Comparison of ENCODE assay signal across 9 cellular contexts in the genomic region with DNA sequence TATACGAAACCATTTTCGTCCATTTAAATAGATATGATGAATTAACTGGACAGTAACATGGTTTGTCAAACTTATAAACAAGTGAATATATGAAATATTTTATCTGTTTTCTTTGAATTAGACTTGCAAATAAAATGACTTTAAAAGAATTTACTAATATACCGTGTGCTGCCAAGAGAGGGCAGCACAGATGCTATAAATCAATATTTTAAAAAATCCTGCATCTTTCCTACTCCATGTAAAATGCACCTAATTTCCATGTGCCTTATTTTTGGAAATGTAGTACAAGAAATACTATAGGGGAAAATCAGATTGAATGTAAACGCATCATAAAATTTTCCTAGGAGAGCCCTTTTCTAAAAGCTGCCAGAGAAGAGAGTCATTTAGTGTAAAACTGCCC.
DNase-seq lines count a peak whose midpoint lies in the region; ATAC-seq and TF ChIP-seq lines count a peak whose summit lies in the region.
"Had no signal": no experiment of that assay in that cellular context is flagged by ENCODE, and none has a peak within 500 bp of the region (broad histone marks: within the 10 kb centered on the region; RNA-seq: fewer than 3 reads in every experiment).

No MANE protein-coding gene starts in this region.

- TF ChIP-seq CTCF in AG10803 (conservative IDR thresholded peaks at IDR 0.05; ENCODE audit: low read length) (peak; percentile 53), H9 (conservative IDR thresholded peaks at IDR 0.05) (peak; percentile 82)

- H3K14ac ChIP-seq in H9 (ENCODE audit: insufficient read depth, low read length) = no peak overlapping the region

- no peak overlapping the region for H3K4me2 ChIP-seq in H9 (ENCODE audit: insufficient read depth, insufficient read length, low read length)

- no peak overlapping the region for H3K18ac ChIP-seq in H9 (ENCODE audit: insufficient read length, low read depth, low read length)

- H2AK5ac ChIP-seq in H9 (ENCODE audit: insufficient read length, low read length) = no peak overlapping the region

- no peak overlapping the region for H2BK15ac ChIP-seq in H9 (ENCODE audit: low read depth, low read length)

- no peaks in the 10 kb centered on the region for H3K9me3 ChIP-seq in H9 (ENCODE audit: control insufficient read depth, low read depth, low read length)

- no peak overlapping the region for H3K27ac ChIP-seq in H9 (ENCODE audit: insufficient read length, low read depth, low read length)
- H3K27ac ChIP-seq: epithelial cell of prostate had no signal

- H3K56ac ChIP-seq in H9 (ENCODE audit: insufficient read length, low read depth, low read length) = no peak overlapping the region

- H3K9ac ChIP-seq in H9 (ENCODE audit: extremely low read depth, insufficient read length, low read length) = no peak overlapping the region

- peaks cover 19 to 49% (median 40%) of the 10 kb centered on the region in 3 experiments for H3K36me3 Mint-ChIP-seq in H9 (ENCODE audit: insufficient read depth in 1 of 3, low read depth in 3 of 3)
- H3K36me3 Mint-ChIP-seq in activated naive CD8-positive, alpha-beta T cell treated with anti-CD3 and anti-CD28 coated beads for 36 hours = peaks cover 1% of the 10 kb centered on the region

- H3K27me3 Mint-ChIP-seq in H9 (ENCODE audit: low read depth) = no peaks in the 10 kb centered on the region
- no peaks in the 10 kb centered on the region for H3K27me3 Mint-ChIP-seq in activated naive CD8-positive, alpha-beta T cell treated with anti-CD3 and anti-CD28 coated beads for 36 hours

- H2BK5ac ChIP-seq in H9 (ENCODE audit: insufficient read length, low read length) = no peak overlapping the region

- H2AFZ ChIP-seq in H9 (ENCODE audit: low read length) = no peak overlapping the region

- no peak overlapping the region for H3K23ac ChIP-seq in H9 (ENCODE audit: insufficient read length, low read depth, low read length)

- no peak overlapping the region for H3K4me3 ChIP-seq in AG10803 (ENCODE audit: low read length)

- no peak overlapping the region for H3T11ph ChIP-seq in H9 (ENCODE audit: low read length)

- no peaks in the 10 kb centered on the region for H3K27me3 ChIP-seq in H9 (ENCODE audit: insufficient read depth, low read length)

- H3K4me1 Mint-ChIP-seq in H9 = no peaks in the 10 kb centered on the region
- H3K4me1 Mint-ChIP-seq in activated naive CD8-positive, alpha-beta T cell treated with anti-CD3 and anti-CD28 coated beads for 36 hours = peaks cover 1% of the 10 kb centered on the region

- H2BK12ac ChIP-seq in H9 (ENCODE audit: insufficient read length, low read depth, low read length) = no peak overlapping the region

- no peaks in the 10 kb centered on the region for H3K79me2 ChIP-seq in H9 (ENCODE audit: insufficient read depth, low read length)

- no CpG with 5 or more reads among the region's 4 CpGs for WGBS in H9 (ENCODE audit: extremely low coverage, insufficient read length, low lambda C conversion rate)

- H3K4me1 ChIP-seq in H9 (ENCODE audit: insufficient read depth, low read length) = no peaks in the 10 kb centered on the region

- H3K27ac Mint-ChIP-seq in H9 = no peak overlapping the region
- H3K27ac Mint-ChIP-seq in activated naive CD8-positive, alpha-beta T cell treated with anti-CD3 and anti-CD28 coated beads for 36 hours = no peak overlapping the region

- no peak overlapping the region for H2BK120ac ChIP-seq in H9 (ENCODE audit: low read depth, low read length, poor library complexity, severe bottlenecking)

- H3K9me3 Mint-ChIP-seq in H9 = no peaks in the 10 kb centered on the region; a peak in 1 of 5 replicates
- no peaks in the 10 kb centered on the region for H3K9me3 Mint-ChIP-seq in activated naive CD8-positive, alpha-beta T cell treated with anti-CD3 and anti-CD28 coated beads for 36 hours

- no peaks in the 10 kb centered on the region for H4K20me1 ChIP-seq in H9 (ENCODE audit: control insufficient read depth, insufficient read depth, insufficient read length)

- no peak overlapping the region for H4K5ac ChIP-seq in H9 (ENCODE audit: insufficient read length, low read depth, low read length)

- H4K91ac ChIP-seq in H9 (ENCODE audit: insufficient read length, low read depth, low read length) = no peak overlapping the region

- H4K8ac ChIP-seq in H9 (replicated peaks; ENCODE audit: insufficient read length, low read depth, low read length) = no peak overlapping the region

- no peak overlapping the region for H3K4ac ChIP-seq in H9 (ENCODE audit: low read depth, low read length)

- peak; percentile 39 for DNase-seq in AG10803 (ENCODE audit: low read depth)
- no peak for DNase-seq in H9
- peak; percentile 43 for DNase-seq in iris pigment epithelial cell (ENCODE audit: low read depth)
- DNase-seq in activated CD4-positive, CD25-positive, alpha-beta regulatory T cell (lab: John Stamatoyannopoulos, UW) = no peak
- DNase-seq in activated naive CD8-positive, alpha-beta T cell treated with anti-CD3 and anti-CD28 coated beads for 36 hours = no peak
- no peak for DNase-seq in activated T-cell treated with anti-CD3 and anti-CD28 coated beads for 4 hours
- no peak for DNase-seq in Right ventricle myocardium inferior (ENCODE audit: missing footprints)

- intact Hi-C loops in Right ventricle myocardium inferior (cut with DNase I) = loop anchor here (5.0 kb wide), 1 partner anchor 61 kb away; the partner anchor contains the start of gene PRKX

- ATAC-seq in SK-N-SH treated with all-trans-retinoic acid at 6 μM for 48 hours (peak; percentile 54; the same call in 2 of the 3 replicates), Right ventricle myocardium inferior (no peak)

- H3K4me3 Mint-ChIP-seq in H9 = no peak overlapping the region
- H3K4me3 Mint-ChIP-seq in activated naive CD8-positive, alpha-beta T cell treated with anti-CD3 and anti-CD28 coated beads for 36 hours = no peak overlapping the region

- no peaks in the 10 kb centered on the region for H3K79me1 ChIP-seq in H9 (ENCODE audit: insufficient read depth, low read depth, low read length, poor library complexity, severe bottlenecking)

- no peak overlapping the region for H2BK20ac ChIP-seq in H9 (ENCODE audit: low read depth, low read length, poor library complexity, severe bottlenecking)

- H3K23me2 ChIP-seq in H9 (ENCODE audit: insufficient read length, low read depth, low read length, poor library complexity, severe bottlenecking) = no peaks in the 10 kb centered on the region

TF ChIP-seq in SK-N-SH treated with all-trans-retinoic acid at 6 μM for 48 hours, 23 proteins besides CTCF, POLR2A, EP300 and RAD21:
- TF ChIP-seq ZNF70 (CRISPR knock-in tag; IDR thresholded peaks at IDR 0.05) (no peak), ISL1 (CRISPR knock-in tag; IDR thresholded peaks at IDR 0.05) (no peak), SNAI2 (CRISPR knock-in tag; IDR thresholded peaks at IDR 0.05) (no peak), PPARA (CRISPR knock-in tag; IDR thresholded peaks at IDR 0.05; ENCODE audit: borderline replicate concordance) (no peak), BACH2 (CRISPR knock-in tag; IDR thresholded peaks at IDR 0.05; ENCODE audit: borderline replicate concordance) (no peak)

Comparison
In these comparisons a context has a peak if more than half of its experiments do, and no peak if none do; other contexts are left out.
1. DNase-seq: peak in AG10803 (single experiment) and iris pigment epithelial cell (single experiment); none in H9 (single experiment), activated CD4-positive, CD25-positive, alpha-beta regulatory T cell (0 of 4), activated naive CD8-positive, alpha-beta T cell treated with anti-CD3 and anti-CD28 coated beads for 36 hours (single experiment), activated T-cell treated with anti-CD3 and anti-CD28 coated beads for 4 hours (single experiment) and Right ventricle myocardium inferior (single experiment).